Comparison of ENCODE assay signal across 24 cellular contexts in genomic region chr4:79947386-79947785, GRCh38.
"Had no signal": no experiment of that assay in that cellular context is flagged by ENCODE, and none has a peak within 500 bp of the region (broad histone marks: within the 10 kb centered on the region; RNA-seq: fewer than 3 reads in every experiment).

No MANE protein-coding gene starts in this region.

- H3K27ac ChIP-seq: coronary artery, heart left ventricle, parathyroid adenoma, prostate gland, right lobe of liver, spleen, thoracic aorta had no signal

- H3K4me1 Mint-ChIP-seq: endodermal cell; stimulated activated naive CD8-positive, alpha-beta T cell treated with anti-CD3 and anti-CD28 coated beads, Interleukin-15, amount 100 ng/mL, for 72 hours had no signal

- ATAC-seq: heart left ventricle; left colon; naive thymus-derived CD4-positive, alpha-beta T cell; right lobe of liver; stimulated activated naive B cell treated with anti-CD40 and anti-IgM and Interleukin-4, amounts not matched to agents 10 μg/mL and 1 μg/mL and 100 μg/mL, for 72 hours; stimulated activated naive CD8-positive, alpha-beta T cell treated with anti-CD3 and anti-CD28 coated beads, Interleukin-15, amount 100 ng/mL, for 72 hours had no signal

- H3K27ac Mint-ChIP-seq: endodermal cell; nephron progenitor cell; stimulated activated naive B cell treated with anti-CD40 and anti-IgM and Interleukin-4, amounts not matched to agents 10 μg/mL and 1 μg/mL and 100 μg/mL, for 72 hours; stimulated activated naive CD8-positive, alpha-beta T cell treated with anti-CD3 and anti-CD28 coated beads, Interleukin-15, amount 100 ng/mL, for 72 hours had no signal

- H3K4me3 ChIP-seq: coronary artery, heart left ventricle, prostate gland, right lobe of liver, spleen, thoracic aorta had no signal

- FAIRE-seq: endothelial cell of umbilical vein had no signal

- H3K36me3 ChIP-seq: heart left ventricle, prostate gland, right lobe of liver, thoracic aorta had no signal

- H3K4me3 Mint-ChIP-seq: endodermal cell; naive thymus-derived CD4-positive, alpha-beta T cell; nephron progenitor cell; stimulated activated naive B cell treated with anti-CD40 and anti-IgM and Interleukin-4, amounts not matched to agents 10 μg/mL and 1 μg/mL and 100 μg/mL, for 72 hours; stimulated activated naive CD8-positive, alpha-beta T cell treated with anti-CD3 and anti-CD28 coated beads, Interleukin-15, amount 100 ng/mL, for 72 hours had no signal

- H3K9me3 Mint-ChIP-seq: endodermal cell; nephron progenitor cell; stimulated activated naive B cell treated with anti-CD40 and anti-IgM and Interleukin-4, amounts not matched to agents 10 μg/mL and 1 μg/mL and 100 μg/mL, for 72 hours; stimulated activated naive CD8-positive, alpha-beta T cell treated with anti-CD3 and anti-CD28 coated beads, Interleukin-15, amount 100 ng/mL, for 72 hours had no signal

- H3K4me1 ChIP-seq: parathyroid adenoma, prostate gland, right lobe of liver had no signal

- H3K27me3 ChIP-seq: heart left ventricle, right lobe of liver, spleen had no signal

- DNase-seq: effector CD4-positive, alpha-beta T cell; endodermal cell; erythroblast; foreskin melanocyte; heart left ventricle; hippocampal formation; left colon; mammary epithelial cell; naive thymus-derived CD4-positive, alpha-beta T cell; nephron progenitor cell; right lobe of liver; spleen; stimulated activated CD4-positive, alpha-beta T cell treated with anti-CD3 and anti-CD28 coated beads, Interleukin-15, amount 100 ng/mL, for 24 hours; stimulated activated CD4-positive, alpha-beta T cell treated with anti-CD3 and anti-CD28 coated beads, Interleukin-1b, Interleukin-23, amount 100 ng/mL, for 48 hours; stimulated activated CD4-positive, alpha-beta T cell treated with anti-CD3 and anti-CD28 coated beads, Interleukin-4, amount 100 ng/mL, for 24 hours; stimulated activated naive B cell treated with anti-CD40 and anti-IgM and Interleukin-4, amounts not matched to agents 10 μg/mL and 1 μg/mL and 100 μg/mL, for 72 hours; stimulated activated naive CD8-positive, alpha-beta T cell treated with anti-CD3 and anti-CD28 coated beads, Interleukin-15, amount 100 ng/mL, for 72 hours; substantia nigra; trophoblast cell had no signal

- H3K27me3 Mint-ChIP-seq: naive thymus-derived CD4-positive, alpha-beta T cell; stimulated activated naive B cell treated with anti-CD40 and anti-IgM and Interleukin-4, amounts not matched to agents 10 μg/mL and 1 μg/mL and 100 μg/mL, for 72 hours; stimulated activated naive CD8-positive, alpha-beta T cell treated with anti-CD3 and anti-CD28 coated beads, Interleukin-15, amount 100 ng/mL, for 72 hours had no signal

- H3K9me3 ChIP-seq: heart left ventricle, prostate gland, right lobe of liver, spleen, thoracic aorta had no signal
